Comparison of ENCODE assay signal across 27 cellular contexts in the genomic region with DNA sequence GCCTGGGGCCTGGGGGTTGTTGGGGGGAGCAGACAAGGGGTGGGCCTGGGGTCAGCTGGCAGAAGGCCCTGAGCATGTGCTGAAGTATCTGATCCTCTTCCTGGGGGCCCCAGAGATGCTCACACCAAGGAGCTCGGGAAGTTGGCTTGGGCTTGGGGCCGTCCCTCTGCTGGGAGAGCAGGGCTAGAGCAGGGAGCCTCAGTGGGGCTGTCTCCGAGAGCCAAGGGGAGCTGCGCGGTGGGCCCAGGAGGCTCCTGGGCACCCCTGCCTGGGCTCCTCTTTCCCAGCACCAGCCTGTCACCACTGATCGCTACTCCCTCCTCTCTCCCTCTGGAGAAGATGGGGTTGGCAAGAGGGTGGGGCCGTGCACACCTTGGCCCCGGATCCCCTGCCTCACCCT.
"Had no signal": no experiment of that assay in that cellular context is flagged by ENCODE, and none has a peak within 500 bp of the region (broad histone marks: within the 10 kb centered on the region; RNA-seq: fewer than 3 reads in every experiment).

No MANE protein-coding gene starts in this region.

- H3K4me1 Mint-ChIP-seq: immature natural killer cell had no signal

- H3K9ac ChIP-seq: neural progenitor cell had no signal

- H3K4me3 Mint-ChIP-seq: immature natural killer cell; naive thymus-derived CD8-positive, alpha-beta T cell; nephron; neural progenitor cell; stimulated activated naive B cell treated with anti-CD40 and anti-IgM and Interleukin-4, amounts not matched to agents 10 μg/mL and 1 μg/mL and 100 μg/mL, for 72 hours; type B pancreatic cell had no signal

- H3K36me3 ChIP-seq: left lung, lower lobe of right lung, neural progenitor cell, ovary, right atrium auricular region, right lobe of liver, stomach, thoracic aorta, tibial artery, uterus had no signal

- H3K27ac ChIP-seq: left lung, lower lobe of right lung, neural progenitor cell, ovary, right atrium auricular region, right lobe of liver, stomach, thoracic aorta, tibial artery, uterus had no signal

- H3K4me2 ChIP-seq: neural progenitor cell, smooth muscle cell had no signal

- H3K36me3 Mint-ChIP-seq: immature natural killer cell; naive thymus-derived CD8-positive, alpha-beta T cell; neural progenitor cell; stimulated activated naive B cell treated with anti-CD40 and anti-IgM and Interleukin-4, amounts not matched to agents 10 μg/mL and 1 μg/mL and 100 μg/mL, for 72 hours; type B pancreatic cell had no signal

- H3K9me3 ChIP-seq: left lung, lower lobe of right lung, ovary, right atrium auricular region, right lobe of liver, stomach, thoracic aorta, tibial artery, uterus had no signal

- H3K4me1 ChIP-seq: right atrium auricular region, right lobe of liver, uterus had no signal

- H3K4me3 ChIP-seq: left lung, lower lobe of right lung, neural progenitor cell, ovary, right atrium auricular region, right lobe of liver, smooth muscle cell, stomach, thoracic aorta, tibial artery, uterus had no signal

- H3K27me3 ChIP-seq: neural progenitor cell, ovary, right atrium auricular region, right lobe of liver, uterus had no signal

- ATAC-seq: left colon; left lung; lower lobe of right lung; naive thymus-derived CD8-positive, alpha-beta T cell; right lobe of liver; stimulated activated naive B cell treated with anti-CD40 and anti-IgM and Interleukin-4, amounts not matched to agents 10 μg/mL and 1 μg/mL and 100 μg/mL, for 72 hours; stimulated activated naive CD8-positive, alpha-beta T cell treated with anti-CD3 and anti-CD28 coated beads, Interleukin-15, Interleukin-2, amounts not matched to agents 100 U/mL and 50 U/mL, for 24 hours had no signal

- DNase-seq: hypothalamus; immature natural killer cell; kidney; left colon; left lung; lower lobe of right lung; mammary epithelial cell; mesenchymal stem cell; naive thymus-derived CD8-positive, alpha-beta T cell; ovary; right lobe of liver; stimulated activated CD4-positive, alpha-beta T cell treated with anti-CD3 and anti-CD28 coated beads, Interleukin-1b, Interleukin-23, amount 100 ng/mL, for 48 hours; stimulated activated CD4-positive, alpha-beta T cell treated with anti-CD3 and anti-CD28 coated beads, Interleukin-2, amount 100 ng/mL, for 48 hours; stimulated activated CD4-positive, alpha-beta T cell treated with anti-CD3 and anti-CD28 coated beads, Interleukin-4, amount 100 ng/mL, for 4 hours; stimulated activated CD8-positive, alpha-beta memory T cell treated with anti-CD3 and anti-CD28 coated beads, Interleukin-4, amount 100 ng/mL, for 48 hours; stimulated activated naive B cell treated with anti-CD40 and anti-IgM and Interleukin-4, amounts not matched to agents 10 μg/mL and 1 μg/mL and 100 μg/mL, for 72 hours; stimulated activated naive CD8-positive, alpha-beta T cell treated with anti-CD3 and anti-CD28 coated beads, Interleukin-15, Interleukin-2, amounts not matched to agents 100 U/mL and 50 U/mL, for 24 hours; stomach; tibial artery; uterus had no signal

- H3K9me3 Mint-ChIP-seq: immature natural killer cell; naive thymus-derived CD8-positive, alpha-beta T cell; nephron; neural progenitor cell; stimulated activated naive B cell treated with anti-CD40 and anti-IgM and Interleukin-4, amounts not matched to agents 10 μg/mL and 1 μg/mL and 100 μg/mL, for 72 hours; type B pancreatic cell had no signal

- H3K27ac Mint-ChIP-seq: nephron, progenitor cell of endocrine pancreas had no signal
